ENCODE assay signal across 1 cellular context in genomic region chr17:44916781-44917241, GRCh38.
TF ChIP-seq lines count a peak whose summit lies in the region.

No MANE protein-coding gene starts in this region.

TF ChIP-seq in Ishikawa, 13 proteins besides CTCF, POLR2A, EP300 and RAD21:
- TF ChIP-seq YY1 (IDR thresholded peaks at IDR 0.05; ENCODE audit: low read depth) (no peak), TAF1 (IDR thresholded peaks at IDR 0.05; ENCODE audit: low read depth) (no peak), TCF12 (IDR thresholded peaks at IDR 0.05; ENCODE audit: low read depth) (peak; percentile 41; the same call in 1 of the 2 replicates), EGR1 (IDR thresholded peaks at IDR 0.05) (no peak), ZBTB7A (IDR thresholded peaks at IDR 0.05; ENCODE audit: low read depth) (peak; percentile 87), NFIC (IDR thresholded peaks at IDR 0.05) (peak; percentile 94), TEAD4 (IDR thresholded peaks at IDR 0.05) (peak; percentile 62)
